ENCODE assay signal across 10 cellular contexts in genomic region chr11:116357769-116358544, GRCh38.
DNase-seq lines count a peak whose midpoint lies in the region; ATAC-seq and TF ChIP-seq lines count a peak whose summit lies in the region.
"Had no signal": no experiment of that assay in that cellular context is flagged by ENCODE, and none has a peak within 500 bp of the region (broad histone marks: within the 10 kb centered on the region; RNA-seq: fewer than 3 reads in every experiment).

No MANE protein-coding gene starts in this region.

- H3K27ac ChIP-seq in WERI-Rb-1 (no peak overlapping the region), aorta (ENCODE audit: low read depth in 1 of 2, low read length in 2 of 2) (no peak overlapping the region)

- no peak overlapping the region for H3K27ac Mint-ChIP-seq in natural killer cell treated with Interleukin-12 subunit alpha and Interleukin-12 subunit beta and Interleukin-15 and Interleukin-18, amount 100 ng/mL, for 72 hours
- H3K27ac Mint-ChIP-seq in natural killer cell, result no peak overlapping the region
- H3K27ac Mint-ChIP-seq: CD4-positive, alpha-beta memory T cell had no signal

- WGBS in aorta, 2 donors, result 35% methylated on average over 38 of the region's 38 CpGs

- H3K4me3 ChIP-seq in WERI-Rb-1 (ENCODE audit: low read depth, low read length) (no peak overlapping the region), aorta (ENCODE audit: low read length in 2 of 2) (no peak overlapping the region)

- DNase-seq in natural killer cell treated with Interleukin-12 subunit alpha and Interleukin-12 subunit beta and Interleukin-15 and Interleukin-18, amount 100 ng/mL, for 72 hours (ENCODE audit: low spot score), result no peak
- no peak for DNase-seq in natural killer cell
- no peak for DNase-seq in WERI-Rb-1
- DNase-seq in iPS-NIHi11 (ENCODE audit: low spot score), result peak; percentile 91
- DNase-seq in aorta, result peak in 1 of 2 donors; percentile 51
- DNase-seq in NCI-H187 treated with DMSO at 0.1 percent for 48 hours (lab: John Stamatoyannopoulos, UW), result no peak
- no peak for DNase-seq in glomerular visceral epithelial cell (ENCODE audit: extremely low spot score)
- DNase-seq: CD4-positive, alpha-beta memory T cell; SHP77 treated with DMSO at 0.1 percent for 48 hours had no signal

- no peaks in the 10 kb centered on the region for H3K4me1 ChIP-seq in aorta (ENCODE audit: control insufficient read depth in 1 of 2, insufficient read depth in 2 of 2, low read length in 2 of 2)

- H3K36me3 Mint-ChIP-seq in natural killer cell treated with Interleukin-12 subunit alpha and Interleukin-12 subunit beta and Interleukin-15 and Interleukin-18, amount 100 ng/mL, for 72 hours, result no peaks in the 10 kb centered on the region
- H3K36me3 Mint-ChIP-seq in natural killer cell, result no peaks in the 10 kb centered on the region
- H3K36me3 Mint-ChIP-seq: CD4-positive, alpha-beta memory T cell had no signal

- no peak for TF ChIP-seq CTCF in natural killer cell (IDR thresholded peaks at IDR 0.05)
- peak; percentile 45; the same call in 1 of the 2 replicates for TF ChIP-seq CTCF in WERI-Rb-1 (IDR thresholded peaks at IDR 0.05; ENCODE audit: low read depth, low read length)

- H3K27me3 ChIP-seq in WERI-Rb-1 (ENCODE audit: insufficient read depth, low read depth, severe bottlenecking) (no peaks in the 10 kb centered on the region), aorta (ENCODE audit: control insufficient read depth in 1 of 2, insufficient read depth in 2 of 2, low read length in 1 of 2) (no peaks in the 10 kb centered on the region)

- H3K9me3 ChIP-seq in WERI-Rb-1 (ENCODE audit: severe bottlenecking) (no peaks in the 10 kb centered on the region), aorta (ENCODE audit: control insufficient read depth, low read length) (no peaks in the 10 kb centered on the region)

- H3K36me3 ChIP-seq in WERI-Rb-1 (no peaks in the 10 kb centered on the region), aorta (ENCODE audit: control insufficient read depth in 1 of 2, insufficient read depth in 2 of 2, low read length in 1 of 2) (no peaks in the 10 kb centered on the region)

- H3K27me3 Mint-ChIP-seq in natural killer cell treated with Interleukin-12 subunit alpha and Interleukin-12 subunit beta and Interleukin-15 and Interleukin-18, amount 100 ng/mL, for 72 hours, result peaks cover 14 to 18% of the 10 kb centered on the region in 2 donors
- H3K27me3 Mint-ChIP-seq in natural killer cell (ENCODE audit: low read depth in 2 of 2), result peaks cover 10 to 14% of the 10 kb centered on the region in 2 donors

- intact Hi-C loops in natural killer cell (cut with micrococcal nuclease) (no loop called here), aorta (cut with DNase I) (no loop called here)

- peak; percentile 13 to 39 for ATAC-seq in natural killer cell treated with Interleukin-12 subunit alpha and Interleukin-12 subunit beta and Interleukin-15 and Interleukin-18, amount 100 ng/mL, for 72 hours
- ATAC-seq in natural killer cell (no peak), aorta (ENCODE audit: low FRiP score) (peak; percentile 19), GM21529 (IDR thresholded peaks at IDR 0.05; ENCODE audit: unreplicated experiment) (no peak)

- no peaks in the 10 kb centered on the region for H3K9me3 Mint-ChIP-seq in natural killer cell treated with Interleukin-12 subunit alpha and Interleukin-12 subunit beta and Interleukin-15 and Interleukin-18, amount 100 ng/mL, for 72 hours
- H3K9me3 Mint-ChIP-seq in natural killer cell, result no peaks in the 10 kb centered on the region
- H3K9me3 Mint-ChIP-seq: CD4-positive, alpha-beta memory T cell had no signal

- H3K4me3 Mint-ChIP-seq in natural killer cell treated with Interleukin-12 subunit alpha and Interleukin-12 subunit beta and Interleukin-15 and Interleukin-18, amount 100 ng/mL, for 72 hours, result no peak overlapping the region
- H3K4me3 Mint-ChIP-seq in natural killer cell, result no peak overlapping the region
- H3K4me3 Mint-ChIP-seq: CD4-positive, alpha-beta memory T cell had no signal

- no peaks in the 10 kb centered on the region for H3K4me1 Mint-ChIP-seq in natural killer cell treated with Interleukin-12 subunit alpha and Interleukin-12 subunit beta and Interleukin-15 and Interleukin-18, amount 100 ng/mL, for 72 hours (ENCODE audit: low read depth in 2 of 2)
- no peaks in the 10 kb centered on the region for H3K4me1 Mint-ChIP-seq in natural killer cell
- H3K4me1 Mint-ChIP-seq: CD4-positive, alpha-beta memory T cell had no signal

Comparison
In these comparisons a context has a peak if more than half of its experiments do, and no peak if none do; other contexts are left out.
1. ATAC-seq: peak in natural killer cell treated with Interleukin-12 subunit alpha and Interleukin-12 subunit beta and Interleukin-15 and Interleukin-18, amount 100 ng/mL, for 72 hours (2 of 2) and aorta (single experiment); none in natural killer cell (0 of 3) and GM21529 (single experiment).